ENCODE assay signal across 17 cellular contexts in the genomic region with DNA sequence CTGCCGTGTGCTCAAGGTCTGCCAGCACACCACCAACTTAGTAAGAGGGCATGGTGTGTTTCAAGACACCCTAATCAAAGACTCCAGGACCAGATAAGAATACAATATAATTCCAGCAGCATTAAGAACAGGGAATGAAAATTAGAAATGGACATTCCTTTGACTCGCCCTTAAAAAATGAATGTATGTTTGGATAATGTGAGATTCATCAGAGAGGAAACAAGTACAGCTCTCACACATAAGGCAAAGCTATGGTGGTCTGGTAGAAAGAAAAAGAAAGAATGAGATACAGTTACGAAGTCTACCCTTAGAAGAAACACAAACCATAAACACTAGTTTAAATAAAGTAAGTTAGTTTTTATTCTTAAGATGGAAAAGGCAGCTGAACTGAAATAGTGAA.
DNase-seq lines count a peak whose midpoint lies in the region; ATAC-seq and TF ChIP-seq lines count a peak whose summit lies in the region.
"Had no signal": no experiment of that assay in that cellular context is flagged by ENCODE, and none has a peak within 500 bp of the region (broad histone marks: within the 10 kb centered on the region; RNA-seq: fewer than 3 reads in every experiment).

No MANE protein-coding gene starts in this region.

- peaks cover 12% of the 10 kb centered on the region for H3K79me2 ChIP-seq in PC-3 (ENCODE audit: low read length)

- H3K4me3 ChIP-seq in PC-3 (ENCODE audit: low read length) (no peak overlapping the region), fibroblast of the aortic adventitia (ENCODE audit: low read depth, low read length) (no peak overlapping the region)
- H3K4me3 ChIP-seq: BLaER1 treated with 17β-estradiol and CSF1 and Interleukin-3, amounts not matched to agents 10 nM and 100 nM; HAP-1 had no signal

- no peak overlapping the region for H3K9ac ChIP-seq in PC-3 (ENCODE audit: low read length)
- H3K9ac ChIP-seq: BLaER1 treated with 17β-estradiol and CSF1 and Interleukin-3, amounts not matched to agents 10 nM and 100 nM had no signal

- TF ChIP-seq CTCF in PC-3 (conservative IDR thresholded peaks at IDR 0.05; ENCODE audit: low read depth, low read length): no peak
- TF ChIP-seq CTCF in fibroblast of the aortic adventitia (IDR thresholded peaks at IDR 0.05; ENCODE audit: insufficient read depth, low read length): no peak
- no peak for TF ChIP-seq CTCF in osteocyte (IDR thresholded peaks at IDR 0.05)

- H3F3A ChIP-seq in PC-3 (ENCODE audit: low read length, unreplicated experiment): no peaks in the 10 kb centered on the region

- no peak overlapping the region for H3K4me2 ChIP-seq in PC-3 (ENCODE audit: low read length)
- H3K4me2 ChIP-seq: BLaER1 treated with 17β-estradiol and CSF1 and Interleukin-3, amounts not matched to agents 10 nM and 100 nM had no signal

- peaks cover 10% of the 10 kb centered on the region for H3K4me1 ChIP-seq in PC-3 (ENCODE audit: insufficient read depth, low read length)
- H3K4me1 ChIP-seq: HAP-1 had no signal

- no peaks in the 10 kb centered on the region for H3K27me3 ChIP-seq in PC-3 (ENCODE audit: low read length)
- H3K27me3 ChIP-seq: BLaER1 treated with 17β-estradiol and CSF1 and Interleukin-3, amounts not matched to agents 10 nM and 100 nM had no signal

- intact Hi-C loops in PC-3 (cut with micrococcal nuclease) (no loop called here), Right ventricle myocardium inferior (cut with DNase I) (no loop called here)

- peaks cover 13% of the 10 kb centered on the region; the same call in 1 of the 2 replicates for H3K9me3 ChIP-seq in PC-3 (ENCODE audit: low read length)

- H3K27me3 Mint-ChIP-seq in osteocyte (ENCODE audit: unreplicated experiment): no peaks in the 10 kb centered on the region
- H3K27me3 Mint-ChIP-seq: CD4-positive, CD25-positive, alpha-beta regulatory T cell; IgD-negative memory B cell had no signal

- DNase-seq in EL: peak; percentile 16
- peak; percentile 56 for DNase-seq in PC-3
- peak; percentile 25 for DNase-seq in fibroblast of the aortic adventitia (ENCODE audit: low read depth)
- no peak for DNase-seq in osteocyte (ENCODE audit: extremely low spot score, unreplicated experiment)
- DNase-seq in HEK293T (ENCODE audit: extremely low spot score): no peak
- DNase-seq in KBM-7: no peak
- DNase-seq in Right ventricle myocardium inferior (ENCODE audit: missing footprints): no peak
- DNase-seq: 8988T; AML-193; Calu3; CD4-positive, CD25-positive, alpha-beta regulatory T cell; DMS 273 treated with DMSO at 0.1 percent for 48 hours; GOT3; HFFc6 had no signal

- H3K36me3 Mint-ChIP-seq in osteocyte (ENCODE audit: unreplicated experiment): peaks cover 7% of the 10 kb centered on the region
- H3K36me3 Mint-ChIP-seq: CD4-positive, CD25-positive, alpha-beta regulatory T cell had no signal

- CTCF ChIA-PET in PC-3 (lab: Charles Lee) (no interaction called here), HEK293T (lab: Yijun Ruan, JAX) (no interaction called here)

- no peaks in the 10 kb centered on the region for H3K9me2 ChIP-seq in PC-3 (replicated peaks; ENCODE audit: low read length)

- no TSS peak for BruUV-seq in PC-3 (replicated peaks; lab: Mats Ljungman, UMichigan)

- POLR2A ChIA-PET in PC-3 (lab: Charles Lee; ENCODE audit: unreplicated experiment) (interaction anchor here (0.6 kb wide), 1 partner anchor 7 kb away, joined by 5 read pairs; no protein-coding TSS in a partner anchor), HEK293T (lab: Yijun Ruan, JAX) (no interaction called here)

- in situ Hi-C loops in KBM-7 (cut with MboI; ENCODE audit: low pct_unique_long_range_greater_than_20kb, low sequenced_read_pairs): no loop called here

- no peak overlapping the region for H2AFZ ChIP-seq in PC-3 (ENCODE audit: low read length)

- ATAC-seq in PC-3 (peak; percentile 56), Right ventricle myocardium inferior (no peak)

- no peak overlapping the region for H3K4me3 Mint-ChIP-seq in osteocyte (ENCODE audit: unreplicated experiment)
- H3K4me3 Mint-ChIP-seq: CD4-positive, CD25-positive, alpha-beta regulatory T cell; HFFc6; IgD-negative memory B cell had no signal

- H3K27ac Mint-ChIP-seq in osteocyte (ENCODE audit: unreplicated experiment): peak overlapping the region; percentile 6
- H3K27ac Mint-ChIP-seq: CD4-positive, CD25-positive, alpha-beta regulatory T cell; HFFc6; IgD-negative memory B cell had no signal

- peaks cover 25% of the 10 kb centered on the region for H3K9me3 Mint-ChIP-seq in osteocyte (ENCODE audit: unreplicated experiment)
- H3K9me3 Mint-ChIP-seq: HFFc6 had no signal

- peaks cover 15% of the 10 kb centered on the region; the same call in 1 of the 2 replicates for H3K36me3 ChIP-seq in PC-3 (ENCODE audit: low read depth, low read length)
- H3K36me3 ChIP-seq: BLaER1 treated with 17β-estradiol and CSF1 and Interleukin-3, amounts not matched to agents 10 nM and 100 nM; HAP-1 had no signal

- H4K20me1 ChIP-seq in PC-3 (ENCODE audit: low read length): no peaks in the 10 kb centered on the region
- H4K20me1 ChIP-seq: BLaER1 treated with 17β-estradiol and CSF1 and Interleukin-3, amounts not matched to agents 10 nM and 100 nM had no signal

- no peak overlapping the region for H3K27ac ChIP-seq in PC-3 (ENCODE audit: low read length)
- H3K27ac ChIP-seq: BLaER1 treated with 17β-estradiol and CSF1 and Interleukin-3, amounts not matched to agents 10 nM and 100 nM had no signal

- H3K4me1 Mint-ChIP-seq in osteocyte (ENCODE audit: unreplicated experiment): peaks cover 32% of the 10 kb centered on the region
- H3K4me1 Mint-ChIP-seq: CD4-positive, CD25-positive, alpha-beta regulatory T cell had no signal

TF ChIP-seq in HEK293T, 16 proteins besides CTCF, POLR2A, EP300 and RAD21:
- TF ChIP-seq ARNT (IDR thresholded peaks at IDR 0.05): no peak
- no peak for TF ChIP-seq ELF4 (IDR thresholded peaks at IDR 0.05)
- TF ChIP-seq BHLHE40 (IDR thresholded peaks at IDR 0.05; ENCODE audit: borderline replicate concordance): no peak
- no peak for TF ChIP-seq HDGF (IDR thresholded peaks at IDR 0.05; ENCODE audit: borderline replicate concordance)
- no peak for TF ChIP-seq ZNF384 (IDR thresholded peaks at IDR 0.05)
- no peak for TF ChIP-seq FOXK2 (IDR thresholded peaks at IDR 0.05)

Comparison
In these comparisons a context has a peak if more than half of its experiments do, and no peak if none do; other contexts are left out.
1. DNase-seq: peak in EL (single experiment), PC-3 (single experiment) and fibroblast of the aortic adventitia (single experiment); none in osteocyte (single experiment), HEK293T (single experiment), KBM-7 (single experiment) and Right ventricle myocardium inferior (single experiment).